ENCODE assay signal across 27 cellular contexts in the genomic region with DNA sequence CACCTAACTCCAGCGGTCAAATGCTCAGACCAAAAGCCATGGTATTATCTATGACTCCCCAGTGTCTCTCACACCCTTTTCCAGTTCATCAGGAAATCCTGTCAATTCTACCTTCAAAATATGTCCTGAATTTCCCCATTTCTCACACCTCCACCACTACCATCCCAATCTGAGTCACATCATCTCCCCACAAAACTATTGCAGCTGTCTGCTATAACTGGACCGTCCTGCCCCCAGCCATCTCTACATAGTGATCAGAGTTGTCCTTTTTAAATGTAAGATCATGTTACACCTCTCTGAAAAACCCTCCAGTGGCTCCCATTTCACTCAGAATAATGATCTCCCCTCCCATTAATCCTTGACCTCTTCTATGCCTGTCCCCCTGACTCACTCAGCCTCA. TPM values are rescaled to one million over a fixed set of nuclear protein-coding genes. Genes with fewer than 3 reads are reported as not detected.
DNase-seq lines count a peak whose midpoint lies in the region; ATAC-seq and TF ChIP-seq lines count a peak whose summit lies in the region.
"Had no signal": no experiment of that assay in that cellular context is flagged by ENCODE, and none has a peak within 500 bp of the region (broad histone marks: within the 10 kb centered on the region; RNA-seq: fewer than 3 reads in every experiment).

No MANE protein-coding gene starts in this region.

- DNase-seq in GM12865 (ENCODE audit: low read depth) (peak; percentile 7), H9 (no peak), foreskin keratinocyte (peak in 1 of 2 donors; percentile 29), nephron progenitor cell (no peak), NAMALWA (ENCODE audit: low spot score) (no peak), SIG-M5 treated with dmso at 0.1 percent for 504 hours (lab: John Stamatoyannopoulos, UW; ENCODE audit: unreplicated experiment) (no peak), AG20443 (ENCODE audit: low spot score) (no peak)
- DNase-seq: C1 segment of cervical spinal cord; CD4-positive, alpha-beta memory T cell; COR-L47; DMS53; Karpas-422; MV-4-11; NCI-H1105 treated with DMSO at 0.1 percent for 48 hours; NCI-H2029; NCI-H446 treated with DMSO at 0.1 percent for 48 hours; NCI-H526; NCI-H82; NK-92 treated with Interleukin-12 subunit alpha and Interleukin-12 subunit beta, amount 100 ng/mL, for 24 hours; PC-3 had no signal

- no peak overlapping the region for H2AK5ac ChIP-seq in H9 (ENCODE audit: insufficient read length, low read length)

- WGBS in H9 (ENCODE audit: extremely low coverage, insufficient read length, low lambda C conversion rate), result no CpG with 5 or more reads among the region's 2 CpGs

- H4K8ac ChIP-seq in H9 (replicated peaks; ENCODE audit: insufficient read length, low read depth, low read length), result peak overlapping the region; percentile 72

- H2BK12ac ChIP-seq in H9 (ENCODE audit: insufficient read length, low read depth, low read length), result no peak overlapping the region

- no peak overlapping the region for H3K18ac ChIP-seq in H9 (ENCODE audit: insufficient read length, low read depth, low read length)

- H3K4me3 Mint-ChIP-seq in H9 (no peak overlapping the region), nephron progenitor cell (no peak overlapping the region)
- H3K4me3 Mint-ChIP-seq: CD4-positive, alpha-beta memory T cell had no signal

- no peak overlapping the region for H2BK5ac ChIP-seq in H9 (ENCODE audit: insufficient read length, low read length)

- no peak overlapping the region for H3K56ac ChIP-seq in H9 (ENCODE audit: insufficient read length, low read depth, low read length)

- H4K20me1 ChIP-seq in H9 (ENCODE audit: control insufficient read depth, insufficient read depth, insufficient read length), result no peaks in the 10 kb centered on the region

- H3K27ac ChIP-seq in H9 (ENCODE audit: insufficient read length, low read depth, low read length) (no peak overlapping the region), foreskin keratinocyte (no peak overlapping the region)
- H3K27ac ChIP-seq: A549 had no signal

- H3K4me2 ChIP-seq in H9 (ENCODE audit: insufficient read depth, insufficient read length, low read length), result no peak overlapping the region
- H3K4me2 ChIP-seq: A549 had no signal

- H3K36me3 Mint-ChIP-seq in H9 (ENCODE audit: insufficient read depth in 1 of 3, low read depth in 3 of 3) (peaks cover 0 to 4% (median 0%) of the 10 kb centered on the region in 3 experiments; a peak in 1 of 7 replicates), nephron progenitor cell (ENCODE audit: low read depth) (peaks cover 12% of the 10 kb centered on the region)

- no peak overlapping the region for H3K14ac ChIP-seq in H9 (ENCODE audit: insufficient read depth, low read length)

- no peaks in the 10 kb centered on the region for H3K79me2 ChIP-seq in H9 (ENCODE audit: insufficient read depth, low read length)

- H3K79me1 ChIP-seq in H9 (ENCODE audit: insufficient read depth, low read depth, low read length, poor library complexity, severe bottlenecking), result no peaks in the 10 kb centered on the region

- no peak overlapping the region for H3K4me3 ChIP-seq in GM12865 (ENCODE audit: low read depth, low read length)
- H3K4me3 ChIP-seq: A549 had no signal

- H3K27ac Mint-ChIP-seq in H9 (no peak overlapping the region), nephron progenitor cell (peak overlapping the region; percentile 31)
- H3K27ac Mint-ChIP-seq: CD4-positive, alpha-beta memory T cell had no signal

- H3K9me3 ChIP-seq in H9 (ENCODE audit: control insufficient read depth, low read depth, low read length), result no peaks in the 10 kb centered on the region
- H3K9me3 ChIP-seq: A549 had no signal

- H2AFZ ChIP-seq in H9 (ENCODE audit: low read length), result no peak overlapping the region

- no peak overlapping the region for H2BK20ac ChIP-seq in H9 (ENCODE audit: low read depth, low read length, poor library complexity, severe bottlenecking)

- no peak overlapping the region for H3T11ph ChIP-seq in H9 (ENCODE audit: low read length)

- peak; percentile 60 for ATAC-seq in foreskin keratinocyte
- ATAC-seq: A549, HCT116, PC-3, Right ventricle myocardium inferior had no signal

- H3K9me3 Mint-ChIP-seq in H9 (no peaks in the 10 kb centered on the region), nephron progenitor cell (no peaks in the 10 kb centered on the region)
- H3K9me3 Mint-ChIP-seq: CD4-positive, alpha-beta memory T cell had no signal

- H3K23ac ChIP-seq in H9 (ENCODE audit: insufficient read length, low read depth, low read length), result no peak overlapping the region

- H3K27me3 ChIP-seq in H9 (ENCODE audit: insufficient read depth, low read length) (no peaks in the 10 kb centered on the region), foreskin keratinocyte (no peaks in the 10 kb centered on the region)

- no peak overlapping the region for H4K5ac ChIP-seq in H9 (ENCODE audit: insufficient read length, low read depth, low read length)

- H3K4ac ChIP-seq in H9 (ENCODE audit: low read depth, low read length), result no peak overlapping the region

- TF ChIP-seq CTCF in GM12865 (IDR thresholded peaks at IDR 0.05; ENCODE audit: insufficient read depth, low read depth, low read length, missing control alignments) (no peak), H9 (conservative IDR thresholded peaks at IDR 0.05) (no peak), foreskin keratinocyte (conservative IDR thresholded peaks at IDR 0.05) (no peak), nephron progenitor cell (IDR thresholded peaks at IDR 0.05) (no peak)

- H4K91ac ChIP-seq in H9 (ENCODE audit: insufficient read length, low read depth, low read length), result no peak overlapping the region

- H3K27me3 Mint-ChIP-seq in H9 (ENCODE audit: low read depth), result no peaks in the 10 kb centered on the region
- H3K27me3 Mint-ChIP-seq in nephron progenitor cell (ENCODE audit: low read depth, poor library complexity), result no peaks in the 10 kb centered on the region
- H3K27me3 Mint-ChIP-seq: CD4-positive, alpha-beta memory T cell had no signal

- H3K4me1 ChIP-seq in H9 (ENCODE audit: insufficient read depth, low read length) (no peaks in the 10 kb centered on the region; the same call in 1 of the 2 replicates), foreskin keratinocyte (no peaks in the 10 kb centered on the region)

- no peak overlapping the region for H2BK15ac ChIP-seq in H9 (ENCODE audit: low read depth, low read length)

- H2BK120ac ChIP-seq in H9 (ENCODE audit: low read depth, low read length, poor library complexity, severe bottlenecking), result no peak overlapping the region

- H3K4me1 Mint-ChIP-seq in H9 (peaks cover 0 to 5% of the 10 kb centered on the region in 2 experiments; a peak in 1 of 4 replicates), nephron progenitor cell (peaks cover 13% of the 10 kb centered on the region)

- H3K23me2 ChIP-seq in H9 (ENCODE audit: insufficient read length, low read depth, low read length, poor library complexity, severe bottlenecking), result no peaks in the 10 kb centered on the region

- H3K9ac ChIP-seq in H9 (ENCODE audit: extremely low read depth, insufficient read length, low read length), result no peak overlapping the region

RNA-seq across cellular contexts. Expression of a gene that starts 6.8 kb away (rescaled TPM):
- not detected in 2 replicates for total RNA-seq in H9 (2021)
- 0.53 and 0.71 TPM in 2 replicates for total RNA-seq in foreskin keratinocyte
- polyA plus RNA-seq in foreskin keratinocyte, result 0.33 and 0.87 TPM in 2 replicates
- total RNA-seq: CD4-positive, alpha-beta memory T cell; G401; H1; HT-29; PC-3; Right ventricle myocardium inferior; SK-MEL-5 had no signal
- polyA plus RNA-seq: CD4-positive, alpha-beta memory T cell; H1 had no signal

RNA-seq across cellular contexts. Expression of a gene that starts 34.7 kb away (rescaled TPM):
- total RNA-seq in H9 (2021) (11.0 and 11.7 TPM in 2 replicates), foreskin keratinocyte (9.3 and 9.4 TPM in 2 replicates)
- polyA plus RNA-seq in foreskin keratinocyte, result 3.3 and 4.2 TPM in 2 replicates

RNA-seq across cellular contexts. Expression of a gene that starts 34.8 kb away (rescaled TPM):
- total RNA-seq in H9 (2021) (47.7 and 47.9 TPM in 2 replicates), foreskin keratinocyte (16.0 and 16.4 TPM in 2 replicates)
- polyA plus RNA-seq in foreskin keratinocyte, result 9.9 and 11.0 TPM in 2 replicates
